8 cellular contexts compared by ENCODE assay signal in the genomic region with DNA sequence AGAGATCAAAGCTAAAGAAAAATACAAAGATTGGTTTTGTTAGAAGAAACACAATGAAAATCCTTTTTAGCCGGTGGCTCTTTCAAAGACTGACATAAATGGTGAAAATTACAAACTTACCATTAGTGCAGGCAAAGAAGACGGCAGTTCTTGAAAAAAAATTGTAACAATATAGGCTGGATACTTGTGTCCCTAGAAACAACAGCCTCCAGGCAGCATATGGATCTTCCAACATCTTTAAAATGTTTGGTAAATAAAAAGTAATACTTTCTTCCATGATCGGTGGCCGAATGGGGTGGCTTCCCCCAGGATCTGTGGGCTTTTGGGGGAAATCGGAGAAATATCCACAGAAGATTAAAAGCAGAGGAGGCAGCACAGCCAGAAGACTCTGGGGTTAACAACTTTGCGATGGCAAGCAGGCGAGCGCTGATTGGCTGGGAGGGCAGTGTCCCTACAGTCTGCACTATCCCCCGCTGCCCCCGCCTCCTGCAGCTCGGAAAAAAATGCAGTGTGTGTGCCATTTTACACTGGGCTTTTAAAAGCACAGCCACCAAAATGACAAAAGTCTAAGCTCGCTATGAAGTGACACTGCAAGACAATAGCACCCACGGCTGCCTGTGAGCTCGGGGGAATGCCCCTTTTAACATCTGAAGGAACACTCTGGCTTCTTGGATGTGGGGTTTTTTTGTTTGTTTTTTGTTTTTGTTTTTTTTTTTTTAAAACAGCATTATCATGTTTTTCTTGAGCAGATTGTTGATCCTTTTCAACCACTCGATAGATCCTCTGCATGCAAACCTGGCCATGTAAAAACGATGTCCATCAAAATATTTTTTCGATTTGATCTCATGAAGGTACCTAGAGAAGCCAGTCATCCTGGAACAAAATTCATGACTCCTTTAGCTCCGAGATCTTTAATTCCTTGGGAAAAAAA. TPM values are rescaled to one million over a fixed set of nuclear protein-coding genes. Genes with fewer than 3 reads are reported as not detected.
DNase-seq lines count a peak whose midpoint lies in the region; ATAC-seq and TF ChIP-seq lines count a peak whose summit lies in the region.

No MANE protein-coding gene starts in this region.

- H3K27ac ChIP-seq in IMR-90 (ENCODE audit: insufficient read depth, low read length) (peak overlapping the region; percentile 86), OCI-LY7 (ENCODE audit: low read depth, low read length, poor library complexity, severe bottlenecking) (peak overlapping the region; percentile 82), esophagus (ENCODE audit: low read depth in 2 of 2, low read length in 1 of 2) (peak overlapping the region; percentile 88 to 92)

- H3K4me2 ChIP-seq in IMR-90 (ENCODE audit: low read depth, low read length) = peak overlapping the region; percentile 84
- peak overlapping the region; percentile 91 for H3K4me2 ChIP-seq in OCI-LY7 (ENCODE audit: low read length)

- H3K79me2 ChIP-seq in OCI-LY7 (ENCODE audit: insufficient read depth, low read depth, low read length) = peaks cover 49% of the 10 kb centered on the region

- intact Hi-C loops in IMR-90 (cut with micrococcal nuclease) = loop anchor here (1.0 to 2.0 kb wide), 2 partner anchors 68 to 626 kb away; a partner anchor contains a TSS
- intact Hi-C loops in OCI-LY7 (cut with micrococcal nuclease; ENCODE audit: unreplicated experiment) = loop anchor here (1.0 to 10.0 kb wide), 6 partner anchors 32 to 1671 kb away; a partner anchor contains a TSS

- H3K23ac ChIP-seq in IMR-90 (ENCODE audit: low read depth, low read length) = peak overlapping the region; percentile 95

- H3K79me1 ChIP-seq in IMR-90 (ENCODE audit: low read depth in 1 of 2, low read length in 2 of 2) = peaks cover 3 to 10% of the 10 kb centered on the region in 2 experiments; a peak in 2 of 4 replicates

- peak overlapping the region; percentile 90 for H2BK5ac ChIP-seq in IMR-90 (ENCODE audit: low read depth, low read length, poor library complexity, severe bottlenecking)

- POLR2A ChIA-PET in IMR-90 (lab: Charles Lee; ENCODE audit: unreplicated experiment) (interaction anchor here (0.6 to 0.7 kb wide), 2 partner anchors 19 to 105 kb away, joined by 3 to 7 read pairs; no protein-coding TSS in a partner anchor), OCI-LY7 (lab: Charles Lee) (interaction anchor here (0.6 to 3.2 kb wide), 22 partner anchors 9 to 803 kb away, joined by 3 to 17 read pairs (median 5); a partner anchor contains a TSS)

- no peaks in the 10 kb centered on the region for H3K9me2 ChIP-seq in OCI-LY7 (ENCODE audit: insufficient read depth, low read length)

- 0 out of 2 replicates have a peak overlapping the region, but pooled peaks have one; percentile 40 for H2BK20ac ChIP-seq in IMR-90 (ENCODE audit: low read depth, low read length)

- H2BK120ac ChIP-seq in IMR-90 (ENCODE audit: low read depth, low read length) = peak overlapping the region; percentile 79

- H4K20me1 ChIP-seq in IMR-90 (ENCODE audit: insufficient read depth, low read length) (no peaks in the 10 kb centered on the region), OCI-LY7 (ENCODE audit: insufficient read depth, low read length) (no peaks in the 10 kb centered on the region)

- TF ChIP-seq CTCF in IMR-90 (conservative IDR thresholded peaks at IDR 0.05; ENCODE audit: low read depth, low read length) = no peak
- TF ChIP-seq CTCF in OCI-LY7 (conservative IDR thresholded peaks at IDR 0.05; ENCODE audit: low read length) = no peak

- H3K36me3 ChIP-seq in IMR-90 (ENCODE audit: control insufficient read depth, insufficient read depth, low read length) = no peaks in the 10 kb centered on the region
- H3K36me3 ChIP-seq in OCI-LY7 (ENCODE audit: insufficient read depth, low read length) = peaks cover 11% of the 10 kb centered on the region; the same call in 1 of the 2 replicates
- H3K36me3 ChIP-seq in esophagus (ENCODE audit: control insufficient read depth in 2 of 2, insufficient read depth in 2 of 2, low read length in 1 of 2) = no peaks in the 10 kb centered on the region

- H4K8ac ChIP-seq in IMR-90 (ENCODE audit: low read depth in 2 of 2, low read length in 2 of 2) = peak overlapping the region; percentile 90 to 94

- peak overlapping the region; percentile 96 for H3K14ac ChIP-seq in IMR-90 (replicated peaks; ENCODE audit: low read depth, low read length)

- 0 out of 2 replicates have a peak, but pooled peaks cover 1% of the 10 kb centered on the region for H3K4me1 ChIP-seq in IMR-90 (ENCODE audit: control insufficient read depth, insufficient read depth, low read length)
- peaks cover 14% of the 10 kb centered on the region for H3K4me1 ChIP-seq in OCI-LY7 (ENCODE audit: insufficient read depth, low read length, poor library complexity, severe bottlenecking)
- no peaks in the 10 kb centered on the region for H3K4me1 ChIP-seq in esophagus (ENCODE audit: control insufficient read depth in 2 of 2, insufficient read depth in 2 of 2, low read length in 1 of 2)

- CTCF ChIA-PET in IMR-90 (lab: Yijun Ruan, JAX) (interaction anchor here (0.6 to 1.5 kb wide), 6 partner anchors 11 to 66 kb away, joined by 3 to 7 read pairs (median 3); no protein-coding TSS in a partner anchor), OCI-LY7 (lab: Charles Lee; ENCODE audit: unreplicated experiment) (interaction anchor here (0.5 kb wide), 1 partner anchor 447 kb away, joined by 3 read pairs; no protein-coding TSS in a partner anchor)

- BruUV-seq in IMR-90 (replicated peaks; lab: Mats Ljungman, UMichigan) = TSS peak; percentile 51
- BruUV-seq in OCI-LY7 (replicated peaks; lab: Mats Ljungman, UMichigan) = TSS peak; percentile 98

- H2AFZ ChIP-seq in IMR-90 (replicated peaks; ENCODE audit: low read length, poor library complexity) = peak overlapping the region; percentile 89
- H2AFZ ChIP-seq in OCI-LY7 (ENCODE audit: low read length) = peak overlapping the region; percentile 94; the same call in 1 of the 2 replicates

- H3K27me3 ChIP-seq in IMR-90 (ENCODE audit: control insufficient read depth, insufficient read depth, low read length) (no peaks in the 10 kb centered on the region), esophagus (ENCODE audit: control insufficient read depth in 1 of 2, insufficient read depth in 2 of 2, low read length in 2 of 2) (no peaks in the 10 kb centered on the region)

- peak overlapping the region; percentile 84 for H3K9ac ChIP-seq in IMR-90 (ENCODE audit: low read depth, low read length)

- H3K9me1 ChIP-seq in IMR-90 (ENCODE audit: insufficient read depth, low read length) = peaks cover 2% of the 10 kb centered on the region

- TF ChIP-seq RAD21 in IMR-90 (IDR thresholded peaks at IDR 0.05; ENCODE audit: low read length) = no peak

- no peaks in the 10 kb centered on the region for H3K9me3 ChIP-seq in IMR-90 (ENCODE audit: control insufficient read depth, insufficient read depth, low read length)
- H3K9me3 ChIP-seq in OCI-LY7 (ENCODE audit: low read length) = peaks cover 9% of the 10 kb centered on the region; the same call in 1 of the 2 replicates
- no peaks in the 10 kb centered on the region for H3K9me3 ChIP-seq in esophagus (ENCODE audit: control insufficient read depth in 2 of 2, insufficient read depth in 1 of 2, low read depth in 1 of 2, low read length in 1 of 2)

- dilution Hi-C loops in IMR-90 (cut with HindIII; ENCODE audit: low sequenced_read_pairs, unreplicated experiment) = no loop called here

- H2BK15ac ChIP-seq in IMR-90 (ENCODE audit: low read depth, low read length) = peak overlapping the region; percentile 90; the same call in 2 of the 3 replicates

- in situ Hi-C loops in IMR-90 (cut with MboI; ENCODE audit: low sequenced_read_pairs) = no loop called here

- DNase-seq in DMS114 treated with DMSO at 0.1 percent for 48 hours (lab: John Stamatoyannopoulos, UW; ENCODE audit: unreplicated experiment) (peak; percentile 94), IMR-90 (peak; percentile 85), OCI-LY7 (ENCODE audit: low spot score) (peak; percentile 95), activated T-cell treated with anti-CD3 and anti-CD28 coated beads for 4 hours (peak; percentile 83), mucosa of gallbladder (ENCODE audit: low spot score) (peak; percentile 95)
- peak; percentile 86 for DNase-seq in stimulated activated CD8-positive, alpha-beta memory T cell treated with anti-CD3 and anti-CD28 coated beads, Interleukin-4, amount 100 ng/mL, for 24 hours (ENCODE audit: low read depth)

- peak overlapping the region; percentile 96 for H4K91ac ChIP-seq in IMR-90 (ENCODE audit: insufficient read depth, low read depth, low read length)

- peak overlapping the region; percentile 91 for H3K18ac ChIP-seq in IMR-90 (ENCODE audit: low read depth, low read length)

- 0% methylated on average over 7 of the region's 18 CpGs; no CpG with 5 or more reads in 1 of the 2 experiments for WGBS in IMR-90 (ENCODE audit: extremely low coverage in 2 of 2, insufficient read length in 1 of 2), 2 experiments
- 0% methylated on average over 18 of the region's 18 CpGs for WGBS in esophagus, 2 donors

- H2AK9ac ChIP-seq in IMR-90 (replicated peaks; ENCODE audit: low read depth, low read length, poor library complexity) = peak overlapping the region; percentile 60

- ATAC-seq in GM21529 (IDR thresholded peaks at IDR 0.05; ENCODE audit: unreplicated experiment) (peak; percentile 93), IMR-90 (ENCODE audit: low read depth) (peak; percentile 97)

- peak overlapping the region; percentile 87; the same call in 1 of the 2 replicates for H2AK5ac ChIP-seq in IMR-90 (ENCODE audit: low read depth, low read length)

- TF ChIP-seq POLR2A in IMR-90 (IDR thresholded peaks at IDR 0.05; ENCODE audit: low read depth, low read length) = peak; percentile 58; the same call in 1 of the 2 replicates

- H4K5ac ChIP-seq in IMR-90 (ENCODE audit: low read depth, low read length) = peak overlapping the region; percentile 73

- peak overlapping the region; percentile 95 for H3K56ac ChIP-seq in IMR-90 (ENCODE audit: extremely low read depth, insufficient read depth, low read length)

- H3K4me3 ChIP-seq in IMR-90 (ENCODE audit: insufficient read depth, low read depth, low read length) (peak overlapping the region; percentile 62), OCI-LY7 (ENCODE audit: low read depth, low read length, poor library complexity, severe bottlenecking) (peak overlapping the region; percentile 89), esophagus (ENCODE audit: low read depth in 1 of 2, low read length in 2 of 2) (peak overlapping the region; percentile 59 to 74)

- H3K4ac ChIP-seq in IMR-90 (ENCODE audit: low read depth, low read length) = peak overlapping the region; percentile 91

TF ChIP-seq in IMR-90, 13 proteins besides CTCF, POLR2A, EP300 and RAD21 (continues in another document):
- TF ChIP-seq RCOR1 (IDR thresholded peaks at IDR 0.05; ENCODE audit: insufficient replicate concordance, low read length) (no peak), CHD1 (IDR thresholded peaks at IDR 0.05; ENCODE audit: low read depth, low read length) (no peak), MXI1 (IDR thresholded peaks at IDR 0.05; ENCODE audit: borderline replicate concordance, low read depth, low read length) (no peak)

RNA-seq across cellular contexts. Expression of a gene that starts 31.7 kb away (rescaled TPM):
- total RNA-seq in IMR-90 (2012; rRNA removed) (19.7 and 21.9 TPM in 2 replicates), OCI-LY7 (2022) (40.9 and 42.1 TPM in 2 replicates), mucosa of gallbladder (39.2 TPM)
- polyA plus RNA-seq in IMR-90 (2012; rRNA removed) (20.8 and 23.5 TPM in 2 replicates), esophagus (1 to 10 TPM; 9.4 to 10.0 TPM)
- polyA plus RNA-seq in IMR-90 (2012; cell fraction: cytosol; rRNA removed) = 8.8 and 15.4 TPM in 2 replicates
- 32.6 and 102 TPM in 2 replicates for polyA plus RNA-seq in IMR-90 (2012; cell fraction: nucleus; rRNA removed; ENCODE audit: low replicate concordance)
- 48.8 and 62.3 TPM in 2 replicates for total RNA-seq in OCI-LY7 (2014; rRNA removed; shearing (Covaris generic))

Comparison
In these comparisons a context has a peak if more than half of its experiments do, and no peak if none do; other contexts are left out.
1. Peak in every context shown above with its lines: DNase-seq, ATAC-seq, H3K4me3 ChIP-seq and H3K27ac ChIP-seq.